8 cellular contexts compared by ENCODE assay signal in genomic region chr7:27662490-27663205, GRCh38. TPM values are rescaled to one million over a fixed set of nuclear protein-coding genes. Genes with fewer than 3 reads are reported as not detected.
A peak's percentile ranks its signal among the peaks of the same experiment; 100 is the strongest.
DNase-seq lines count a peak whose midpoint lies in the region; ATAC-seq and TF ChIP-seq lines count a peak whose summit lies in the region.

HIBADH (minus strand) TSS chr7:27662883; CDS start chr7:27662788, 95 bp downstream.

- no peaks in the 10 kb centered on the region for H3F3A ChIP-seq in OCI-LY1 (ENCODE audit: insufficient read depth, low read length)

- peak within 1 kb of the TSS; percentile 58 for H2AFZ ChIP-seq in OCI-LY1 (ENCODE audit: low read length)

- H3K4me1 ChIP-seq in HUES64 (ENCODE audit: insufficient read depth, low read length) (0 out of 2 replicates have a peak, but pooled peaks cover 2% of the 10 kb centered on the region), OCI-LY1 (ENCODE audit: insufficient read depth, low read length, severe bottlenecking) (peaks cover 31% of the 10 kb centered on the region)

- no peak for TF ChIP-seq CTCF in OCI-LY1 (IDR thresholded peaks at IDR 0.05; ENCODE audit: low read length)

- DNase-seq in D341Med (ENCODE audit: low spot score) (peak; percentile 98), mesenteric fat pad (ENCODE audit: low spot score) (peak; percentile 98)
- DNase-seq in activated CD8-positive, alpha-beta memory T cell treated with anti-CD3 and anti-CD28 coated beads, Interleukin-2, amount 50 U/mL, for 4 hours: peak; percentile 97
- DNase-seq in stimulated activated CD8-positive, alpha-beta memory T cell treated with anti-CD3 and anti-CD28 coated beads, Interleukin-15, amount 100 ng/mL, for 24 hours (ENCODE audit: low read depth): peak; percentile 80

- H3K9ac ChIP-seq in HUES64 (ENCODE audit: low read depth, low read length) (peak within 1 kb of the TSS; percentile 87), OCI-LY1 (ENCODE audit: low read length) (peak within 1 kb of the TSS; percentile 85)

- H3K4me2 ChIP-seq in OCI-LY1 (ENCODE audit: low read length): peak within 1 kb of the TSS; percentile 84

- H3K79me2 ChIP-seq in OCI-LY1 (ENCODE audit: insufficient read depth, low read length): peaks cover 8% of the 10 kb centered on the region; the same call in 1 of the 2 replicates

- in situ Hi-C loops in endometrial microvascular endothelial cells (cut with HindIII; ENCODE audit: inconsistent ontology term, low pct_unique_long_range_greater_than_20kb, low sequenced_read_pairs): no loop called here

- H3K27ac ChIP-seq in HUES64 (ENCODE audit: low read depth, low read length): peak within 1 kb of the TSS; percentile 85
- peak within 1 kb of the TSS; percentile 71 for H3K27ac ChIP-seq in OCI-LY1 (ENCODE audit: low read depth, low read length, poor library complexity, severe bottlenecking)

- H3K27me3 ChIP-seq in HUES64 (ENCODE audit: insufficient read depth, low read length): no peaks in the 10 kb centered on the region
- no peaks in the 10 kb centered on the region for H3K27me3 ChIP-seq in OCI-LY1 (ENCODE audit: insufficient read depth, low read length)

- H3K4me3 ChIP-seq in HUES64 (ENCODE audit: low read length) (peak within 1 kb of the TSS; percentile 88), OCI-LY1 (ENCODE audit: low read depth, low read length, poor library complexity, severe bottlenecking) (peak within 1 kb of the TSS; percentile 76)

- peak; percentile 99 for ATAC-seq in GM21447 (IDR thresholded peaks at IDR 0.05; ENCODE audit: unreplicated experiment)

- no peaks in the 10 kb centered on the region for H3K36me3 ChIP-seq in HUES64 (ENCODE audit: insufficient read depth, low read length)
- peaks cover 7% of the 10 kb centered on the region; the same call in 1 of the 2 replicates for H3K36me3 ChIP-seq in OCI-LY1 (ENCODE audit: insufficient read depth, low read length)

- under 1% methylated on average over 67 of the region's 67 CpGs for WGBS in HUES64

- H3K9me3 ChIP-seq in HUES64 (ENCODE audit: insufficient read depth, low read depth, low read length): no peaks in the 10 kb centered on the region
- H3K9me3 ChIP-seq in OCI-LY1 (ENCODE audit: low read length): no peaks in the 10 kb centered on the region

- H4K20me1 ChIP-seq in OCI-LY1 (ENCODE audit: insufficient read depth, low read length): no peaks in the 10 kb centered on the region

- no peaks in the 10 kb centered on the region for H3K9me2 ChIP-seq in OCI-LY1 (ENCODE audit: low read depth, low read length)

RNA-seq across cellular contexts. Expression of gene HIBADH, which starts in this region (rescaled TPM):
- polyA plus RNA-seq in HUES64 (2013, experiment 1 of 2): 17.3 TPM
- 23.4 TPM for polyA plus RNA-seq in HUES64 (2013, experiment 2 of 2)
- total RNA-seq in endometrial microvascular endothelial cells (ENCODE audit: inconsistent ontology term): 46.1 TPM
- total RNA-seq in mesenteric fat pad: 44.4 TPM

Comparison
In these comparisons a context has a peak if more than half of its experiments do, and no peak if none do; other contexts are left out.
1. Peak in every context shown above with its lines: DNase-seq, ATAC-seq, H3K4me3 ChIP-seq and H3K27ac ChIP-seq.